Comparison of ENCODE assay signal across 8 cellular contexts in genomic region chr2:174632847-174633620, GRCh38. TPM values are rescaled to one million over a fixed set of nuclear protein-coding genes. Genes with fewer than 3 reads are reported as not detected.
A peak's percentile ranks its signal among the peaks of the same experiment; 100 is the strongest.
DNase-seq lines count a peak whose midpoint lies in the region; ATAC-seq and TF ChIP-seq lines count a peak whose summit lies in the region.

No MANE protein-coding gene starts in this region.

- peaks cover 19% of the 10 kb centered on the region for H3K36me3 Mint-ChIP-seq in T-helper 17 cell (ENCODE audit: low read depth)

- H3K79me2 ChIP-seq in DOHH2 (ENCODE audit: control insufficient read depth, low read length) = peaks cover 33% of the 10 kb centered on the region

- H3K27ac ChIP-seq in DOHH2 (ENCODE audit: low read depth, low read length) (peak overlapping the region; percentile 71), upper lobe of right lung (peak overlapping the region; percentile 82), aorta (ENCODE audit: low read depth in 1 of 2, low read length in 2 of 2) (peak overlapping the region in 1 of 2 donors; percentile 24)

- peak overlapping the region; percentile 92 for H3K4me2 ChIP-seq in DOHH2 (ENCODE audit: low read length)

- H3K27me3 Mint-ChIP-seq in T-helper 17 cell = no peaks in the 10 kb centered on the region

- 64% methylated on average over 7 of the region's 7 CpGs for WGBS in aorta, 2 donors

- ATAC-seq in GM21717 (IDR thresholded peaks at IDR 0.05; ENCODE audit: unreplicated experiment) = peak; percentile 36
- ATAC-seq in T-helper 17 cell = peak; percentile 14
- ATAC-seq in upper lobe of right lung = peak; percentile 44
- no peak for ATAC-seq in GM19463 (IDR thresholded peaks at IDR 0.05; ENCODE audit: unreplicated experiment)
- no peak for ATAC-seq in aorta (ENCODE audit: low FRiP score)

- H3K27ac Mint-ChIP-seq in T-helper 17 cell = peak overlapping the region; percentile 99

- H3K4me3 ChIP-seq in DOHH2 (ENCODE audit: low read length) = peak overlapping the region; percentile 75
- H3K4me3 ChIP-seq in upper lobe of right lung = peak overlapping the region; percentile 46
- no peak overlapping the region for H3K4me3 ChIP-seq in aorta (ENCODE audit: low read length in 2 of 2)

- H3K4me1 ChIP-seq in DOHH2 (ENCODE audit: control insufficient read depth, low read length) (peaks cover 38% of the 10 kb centered on the region), upper lobe of right lung (peaks cover 15% of the 10 kb centered on the region), aorta (ENCODE audit: control insufficient read depth in 1 of 2, insufficient read depth in 2 of 2, low read length in 2 of 2) (peaks cover 11 to 45% of the 10 kb centered on the region in 2 donors)

- intact Hi-C loops in upper lobe of right lung (cut with DNase I) = no loop called here
- intact Hi-C loops in aorta (cut with DNase I) = no loop called here

- peak overlapping the region; percentile 98 for H3K4me3 Mint-ChIP-seq in T-helper 17 cell

- H3K9me2 ChIP-seq in DOHH2 (replicated peaks; ENCODE audit: control insufficient read depth, low read length) = no peaks in the 10 kb centered on the region

- H3K27me3 ChIP-seq in DOHH2 (ENCODE audit: control insufficient read depth, low read length) (no peaks in the 10 kb centered on the region), upper lobe of right lung (no peaks in the 10 kb centered on the region), aorta (ENCODE audit: control insufficient read depth in 1 of 2, insufficient read depth in 2 of 2, low read length in 1 of 2) (no peaks in the 10 kb centered on the region)

- peaks cover 34% of the 10 kb centered on the region for H3K36me3 ChIP-seq in DOHH2 (ENCODE audit: control insufficient read depth, low read length)
- peaks cover 3% of the 10 kb centered on the region for H3K36me3 ChIP-seq in upper lobe of right lung
- no peaks in the 10 kb centered on the region for H3K36me3 ChIP-seq in aorta (ENCODE audit: control insufficient read depth in 1 of 2, insufficient read depth in 2 of 2, low read length in 1 of 2)

- H3K9me3 ChIP-seq in DOHH2 (ENCODE audit: control insufficient read depth, insufficient read depth, low read length) (no peaks in the 10 kb centered on the region), T-helper 17 cell (ENCODE audit: control insufficient read depth, low read length, poor library complexity, severe bottlenecking) (no peaks in the 10 kb centered on the region), upper lobe of right lung (no peaks in the 10 kb centered on the region), aorta (ENCODE audit: control insufficient read depth, low read length) (no peaks in the 10 kb centered on the region)

- no peaks in the 10 kb centered on the region for H4K20me1 ChIP-seq in DOHH2 (ENCODE audit: control insufficient read depth, insufficient read depth, low read depth, low read length)

- peaks cover 52% of the 10 kb centered on the region for H3K4me1 Mint-ChIP-seq in T-helper 17 cell

- 0 out of 2 replicates have a peak, but pooled peaks cover 2% of the 10 kb centered on the region for H3F3A ChIP-seq in DOHH2 (ENCODE audit: control insufficient read depth, insufficient read depth)

- DNase-seq in T-helper 17 cell (no peak), iris pigment epithelial cell (ENCODE audit: low read depth) (peak; percentile 25), upper lobe of right lung (no peak), aorta (no peak), SK-N-DZ (ENCODE audit: low spot score) (no peak)

- no peak for TF ChIP-seq CTCF in DOHH2 (IDR thresholded peaks at IDR 0.05; ENCODE audit: low read depth, low read length, poor library complexity, severe bottlenecking)
- TF ChIP-seq CTCF in upper lobe of right lung (IDR thresholded peaks at IDR 0.05) = no peak

RNA-seq across cellular contexts. Expression of gene WIPF1, which starts 35.4 kb away (rescaled TPM):
- total RNA-seq in T-helper 17 cell (100 to 1,000 TPM; 368 to 424 TPM), upper lobe of right lung (71.5 TPM), aorta (100 to 1,000 TPM; 107 to 118 TPM)
- 10 to 100 TPM; 40.9 to 51.7 TPM for polyA plus RNA-seq in aorta
- 9.1 and 11.0 TPM in 2 replicates for polyA plus RNA-seq in SK-N-DZ (2014; cell fraction: cytosol; rRNA removed)
- polyA plus RNA-seq in SK-N-DZ (2014; cell fraction: nucleus; rRNA removed) = 4.4 and 5.4 TPM in 2 replicates

Comparison
In these comparisons a context has a peak if more than half of its experiments do, and no peak if none do; other contexts are left out.
1. H3K4me3 ChIP-seq: peak in DOHH2 (single experiment) and upper lobe of right lung (single experiment); none in aorta (0 of 2).
2. ATAC-seq: peak in GM21717 (single experiment), T-helper 17 cell (single experiment) and upper lobe of right lung (single experiment); none in GM19463 (single experiment) and aorta (single experiment).